Comparison of ENCODE assay signal across 8 cellular contexts in genomic region chr4:52712172-52712990, GRCh38. TPM values are rescaled to one million over a fixed set of nuclear protein-coding genes. Genes with fewer than 3 reads are reported as not detected.
DNase-seq lines count a peak whose midpoint lies in the region; ATAC-seq and TF ChIP-seq lines count a peak whose summit lies in the region.

No MANE protein-coding gene starts in this region.

- H3K36me3 ChIP-seq in DOHH2 (ENCODE audit: control insufficient read depth, low read length) (peaks cover 47% of the 10 kb centered on the region), KOPT-K1 (ENCODE audit: insufficient read depth, low read length) (peaks cover 42% of the 10 kb centered on the region)
- peaks cover 0 to 15% (median 8%) of the 10 kb centered on the region in 3 experiments for H3K36me3 ChIP-seq in naive thymus-derived CD4-positive, alpha-beta T cell (ENCODE audit: control insufficient read depth in 2 of 3, insufficient read depth in 3 of 3, low read length in 3 of 3)

- DNase-seq in RKO (ENCODE audit: low spot score) (peak; percentile 97), fibroblast of gingiva (ENCODE audit: low read depth) (peak; percentile 98)
- DNase-seq in naive thymus-derived CD4-positive, alpha-beta T cell, result peak; percentile 81 to 97 (median 95)

- no peaks in the 10 kb centered on the region for H3K27me3 Mint-ChIP-seq in activated T-helper 17 cell treated with anti-CD3 and anti-CD28 coated beads, Interleukin-2, amount 50 U/mL, for 72 hours
- H3K27me3 Mint-ChIP-seq in naive thymus-derived CD4-positive, alpha-beta T cell, result peaks cover 0 to under 1% (median 0%) of the 10 kb centered on the region in 5 donors
- H3K27me3 Mint-ChIP-seq in stimulated activated memory B cell treated with anti-CD40 and anti-IgM and Interleukin-4, amounts not matched to agents 10 μg/mL and 1 μg/mL and 100 μg/mL, for 72 hours, result no peaks in the 10 kb centered on the region

- no peaks in the 10 kb centered on the region for H3K9me2 ChIP-seq in DOHH2 (replicated peaks; ENCODE audit: control insufficient read depth, low read length)

- H3K36me3 Mint-ChIP-seq in activated T-helper 17 cell treated with anti-CD3 and anti-CD28 coated beads, Interleukin-2, amount 50 U/mL, for 72 hours (ENCODE audit: low read depth), result peaks cover 48% of the 10 kb centered on the region
- H3K36me3 Mint-ChIP-seq in naive thymus-derived CD4-positive, alpha-beta T cell, result peaks cover 0 to 29% (median 14%) of the 10 kb centered on the region in 5 donors
- H3K36me3 Mint-ChIP-seq in stimulated activated memory B cell treated with anti-CD40 and anti-IgM and Interleukin-4, amounts not matched to agents 10 μg/mL and 1 μg/mL and 100 μg/mL, for 72 hours, result peaks cover 32% of the 10 kb centered on the region

- no peaks in the 10 kb centered on the region for H3K27me3 ChIP-seq in DOHH2 (ENCODE audit: control insufficient read depth, low read length)
- H3K27me3 ChIP-seq in naive thymus-derived CD4-positive, alpha-beta T cell (ENCODE audit: control insufficient read depth in 2 of 2, insufficient read depth in 2 of 2, low read length in 2 of 2), result no peaks in the 10 kb centered on the region

- no peaks in the 10 kb centered on the region for H3K9me3 Mint-ChIP-seq in activated T-helper 17 cell treated with anti-CD3 and anti-CD28 coated beads, Interleukin-2, amount 50 U/mL, for 72 hours
- peaks cover 0 to 2% (median 0%) of the 10 kb centered on the region in 11 donors for H3K9me3 Mint-ChIP-seq in naive thymus-derived CD4-positive, alpha-beta T cell
- H3K9me3 Mint-ChIP-seq in stimulated activated memory B cell treated with anti-CD40 and anti-IgM and Interleukin-4, amounts not matched to agents 10 μg/mL and 1 μg/mL and 100 μg/mL, for 72 hours, result peaks cover 12% of the 10 kb centered on the region

- intact Hi-C loops in naive thymus-derived CD4-positive, alpha-beta T cell (cut with micrococcal nuclease), result loop anchor here (1.0 to 10.0 kb wide), 10 partner anchors 10 to 1352 kb away; partner anchors contain the start of genes CHIC2 (in 2 of the 2), RASL11B (in 2 of the 2), DCUN1D4 (in 1 of the 2) and FIP1L1 (in 1 of the 2)

- peaks cover 25% of the 10 kb centered on the region for H3K4me1 Mint-ChIP-seq in activated T-helper 17 cell treated with anti-CD3 and anti-CD28 coated beads, Interleukin-2, amount 50 U/mL, for 72 hours
- peaks cover 23 to 46% (median 38%) of the 10 kb centered on the region in 7 donors for H3K4me1 Mint-ChIP-seq in naive thymus-derived CD4-positive, alpha-beta T cell
- peaks cover 54% of the 10 kb centered on the region for H3K4me1 Mint-ChIP-seq in stimulated activated memory B cell treated with anti-CD40 and anti-IgM and Interleukin-4, amounts not matched to agents 10 μg/mL and 1 μg/mL and 100 μg/mL, for 72 hours

- peak overlapping the region; percentile 95 for H3K4me2 ChIP-seq in DOHH2 (ENCODE audit: low read length)

- CTCF ChIA-PET in naive thymus-derived CD4-positive, alpha-beta T cell (lab: Charles Lee), result interaction anchor here (1.0 to 1.4 kb wide), 3 partner anchors 10 to 1351 kb away, joined by 3 to 4 read pairs (median 3); no protein-coding TSS in a partner anchor

- no peaks in the 10 kb centered on the region for H4K20me1 ChIP-seq in DOHH2 (ENCODE audit: control insufficient read depth, insufficient read depth, low read depth, low read length)

- ATAC-seq in GM21825 (IDR thresholded peaks at IDR 0.05; ENCODE audit: unreplicated experiment), result peak; percentile 92
- peak; percentile 94 for ATAC-seq in activated T-helper 17 cell treated with anti-CD3 and anti-CD28 coated beads, Interleukin-2, amount 50 U/mL, for 72 hours (replicated peaks)
- ATAC-seq in naive thymus-derived CD4-positive, alpha-beta T cell, result peak; percentile 96
- peak; percentile 98 for ATAC-seq in stimulated activated memory B cell treated with anti-CD40 and anti-IgM and Interleukin-4, amounts not matched to agents 10 μg/mL and 1 μg/mL and 100 μg/mL, for 72 hours

- H3K4me1 ChIP-seq in DOHH2 (ENCODE audit: control insufficient read depth, low read length), result peaks cover 68% of the 10 kb centered on the region
- peaks cover 23 to 24% of the 10 kb centered on the region in 2 donors for H3K4me1 ChIP-seq in naive thymus-derived CD4-positive, alpha-beta T cell (ENCODE audit: control insufficient read depth in 2 of 2, insufficient read depth in 2 of 2, low read length in 2 of 2)

- peak overlapping the region; percentile 94 for H3K27ac Mint-ChIP-seq in activated T-helper 17 cell treated with anti-CD3 and anti-CD28 coated beads, Interleukin-2, amount 50 U/mL, for 72 hours
- peak overlapping the region; percentile 87 to 98 (median 96) for H3K27ac Mint-ChIP-seq in naive thymus-derived CD4-positive, alpha-beta T cell
- peak overlapping the region; percentile 90 for H3K27ac Mint-ChIP-seq in stimulated activated memory B cell treated with anti-CD40 and anti-IgM and Interleukin-4, amounts not matched to agents 10 μg/mL and 1 μg/mL and 100 μg/mL, for 72 hours

- peak overlapping the region; percentile 90 for H3K4me3 Mint-ChIP-seq in activated T-helper 17 cell treated with anti-CD3 and anti-CD28 coated beads, Interleukin-2, amount 50 U/mL, for 72 hours
- H3K4me3 Mint-ChIP-seq in naive thymus-derived CD4-positive, alpha-beta T cell, result peak overlapping the region; percentile 82 to 96 (median 92)
- peak overlapping the region; percentile 91 for H3K4me3 Mint-ChIP-seq in stimulated activated memory B cell treated with anti-CD40 and anti-IgM and Interleukin-4, amounts not matched to agents 10 μg/mL and 1 μg/mL and 100 μg/mL, for 72 hours

- no peak for TF ChIP-seq CTCF in DOHH2 (IDR thresholded peaks at IDR 0.05; ENCODE audit: low read depth, low read length, poor library complexity, severe bottlenecking)

- peaks cover 50% of the 10 kb centered on the region for H3F3A ChIP-seq in DOHH2 (ENCODE audit: control insufficient read depth, insufficient read depth)

- peak overlapping the region; percentile 90 for H3K27ac ChIP-seq in DOHH2 (ENCODE audit: low read depth, low read length)
- H3K27ac ChIP-seq in KOPT-K1 (ENCODE audit: low read depth, low read length, poor library complexity, severe bottlenecking), result peak overlapping the region; percentile 84
- peak overlapping the region; percentile 81 for H3K27ac ChIP-seq in naive thymus-derived CD4-positive, alpha-beta T cell (ENCODE audit: low read depth, low read length)

- peak overlapping the region; percentile 92 for H3K4me3 ChIP-seq in DOHH2 (ENCODE audit: low read length)
- H3K4me3 ChIP-seq in naive thymus-derived CD4-positive, alpha-beta T cell (ENCODE audit: low read length), result peak overlapping the region; percentile 73

- POLR2A ChIA-PET in naive thymus-derived CD4-positive, alpha-beta T cell (lab: Charles Lee), result interaction anchor here (0.5 to 3.5 kb wide), 17 partner anchors 8 to 1347 kb away, joined by 3 to 97 read pairs (median 4); partner anchors contain the start of genes DCUN1D4 and FIP1L1

- no peaks in the 10 kb centered on the region for H3K9me3 ChIP-seq in DOHH2 (ENCODE audit: control insufficient read depth, insufficient read depth, low read length)
- H3K9me3 ChIP-seq in KOPT-K1 (ENCODE audit: insufficient read depth, low read length, poor library complexity, severe bottlenecking), result no peaks in the 10 kb centered on the region
- H3K9me3 ChIP-seq in naive thymus-derived CD4-positive, alpha-beta T cell (ENCODE audit: control insufficient read depth in 2 of 3, low read length in 3 of 3), result no peaks in the 10 kb centered on the region

- H3K79me2 ChIP-seq in DOHH2 (ENCODE audit: control insufficient read depth, low read length), result peaks cover 37% of the 10 kb centered on the region

RNA-seq across cellular contexts. Expression of gene ERVMER34-1, which starts 38.8 kb away (rescaled TPM):
- total RNA-seq in activated T-helper 17 cell treated with anti-CD3 and anti-CD28 coated beads, Interleukin-2, amount 50 U/mL, for 72 hours, result under 1 TPM; 0.09 to 0.19 TPM
- not detected for total RNA-seq in naive thymus-derived CD4-positive, alpha-beta T cell
- polyA plus RNA-seq in naive thymus-derived CD4-positive, alpha-beta T cell, result not detected

RNA-seq across cellular contexts. Expression of gene USP46, which starts 53.3 kb away (rescaled TPM):
- 10 to 100 TPM in 1 of 2 donors, 1 to 10 TPM in 1; 8.6 to 10.1 TPM for total RNA-seq in activated T-helper 17 cell treated with anti-CD3 and anti-CD28 coated beads, Interleukin-2, amount 50 U/mL, for 72 hours
- total RNA-seq in naive thymus-derived CD4-positive, alpha-beta T cell, result 10 to 100 TPM in 1 of 5 experiments, 1 to 10 TPM in 4; 3.0 to 11.7 (median 4.0) TPM
- 1 to 10 TPM in 1 of 2 donors, under 1 TPM in 1; 0.89 to 3.0 TPM for polyA plus RNA-seq in naive thymus-derived CD4-positive, alpha-beta T cell

Comparison
In these comparisons a context has a peak if more than half of its experiments do, and no peak if none do; other contexts are left out.
1. Peak in every context shown above with its lines: DNase-seq, ATAC-seq, H3K4me3 ChIP-seq and H3K27ac ChIP-seq.